In genomic region chr17:29216181-29216580, GRCh38 we compare ENCODE assay signal across 31 cellular contexts. TPM values are rescaled to one million over a fixed set of nuclear protein-coding genes. Genes with fewer than 3 reads are reported as not detected.
"Had no signal": no experiment of that assay in that cellular context is flagged by ENCODE, and none has a peak within 500 bp of the region (broad histone marks: within the 10 kb centered on the region; RNA-seq: fewer than 3 reads in every experiment).

No MANE protein-coding gene starts in this region.

- H3K27ac Mint-ChIP-seq: activated B cell treated with CpG ODN at 0.5 μM for 24 hours; activated CD4-positive, alpha-beta T cell treated with anti-CD3 and anti-CD28 coated beads, Interleukin-2, amount 10 ng/mL, durations not matched to agents 24 days and 14 days; activated CD8-positive, alpha-beta memory T cell treated with anti-CD3 and anti-CD28 coated beads, Interleukin-2, amount 10 ng/mL, durations not matched to agents 7 days and 5 days; activated naive CD4-positive, alpha-beta T cell treated with anti-CD3 and anti-CD28 coated beads, Interleukin-2, amount 50 U/mL, for 72 hours; activated naive CD8-positive, alpha-beta T cell treated with anti-CD3 and anti-CD28 coated beads, Interleukin-2, amount 50 U/mL, for 24 hours; activated T-cell treated with anti-CD3 and anti-CD28 coated beads, Interleukin-2, amount 50 U/mL, for 24 hours; activated T-helper 1 cell treated with anti-CD3 and anti-CD28 coated beads, Interleukin-12 subunit alpha, Interleukin-12 subunit beta, Interleukin-2, Interleukin-4 antibody, amounts not matched to agents 30 ng/mL and 10 ng/mL and 1 ng/mL, durations not matched to agents 14 hours and 24 hours and 36 hours had no signal

- ATAC-seq: activated CD8-positive, alpha-beta memory T cell treated with anti-CD3 and anti-CD28 coated beads, Interleukin-2, amount 10 ng/mL, durations not matched to agents 7 days and 5 days; activated naive CD4-positive, alpha-beta T cell treated with anti-CD3 and anti-CD28 coated beads, Interleukin-2, amount 50 U/mL, for 72 hours; activated naive CD8-positive, alpha-beta T cell treated with anti-CD3 and anti-CD28 coated beads, Interleukin-2, amount 50 U/mL, for 24 hours; body of pancreas had no signal

- H3K27ac ChIP-seq: ascending aorta, body of pancreas, Peyer's patch had no signal

- DNase-seq: activated B cell treated with CpG ODN at 0.5 μM for 24 hours; activated CD4-positive, alpha-beta T cell treated with anti-CD3 and anti-CD28 coated beads for 1 hour; activated CD4-positive, alpha-beta T cell treated with anti-CD3 and anti-CD28 coated beads, Interleukin-2, amount 10 ng/mL, durations not matched to agents 24 days and 14 days; activated CD4-positive, alpha-beta T cell treated with anti-CD3 and anti-CD28 coated beads, Interleukin-2, amount 50 U/mL, for 48 hours; activated CD8-positive, alpha-beta memory T cell treated with anti-CD3 and anti-CD28 coated beads, Interleukin-2, amount 10 ng/mL, durations not matched to agents 7 days and 5 days; activated effector memory CD4-positive, alpha-beta T cell treated with anti-CD3 and anti-CD28 coated beads, Interleukin-2, amount 50 U/mL, for 16 hours; activated naive CD4-positive, alpha-beta T cell treated with Interleukin-2 at 50 U/mL for 16 hours; activated naive CD8-positive, alpha-beta T cell treated with anti-CD3 and anti-CD28 coated beads, Interleukin-2, amount 50 U/mL, for 24 hours; activated T-cell treated with anti-CD3 and anti-CD28 coated beads, Interleukin-2, amount 50 U/mL, for 24 hours; amniotic stem cell; Karpas-422; MM.1S; NCI-H1092 treated with DMSO at 0.1 percent for 48 hours; NCI-H1417 treated with DMSO at 0.1 percent for 48 hours; NCI-H1694; NCI-H2029; NCI-H2107; NCI-H2171 treated with DMSO at 0.1 percent for 48 hours; NCI-H226; NCI-H526; NCI-H774; Peyer's patch; SIG-M5; T-helper 2 cell; T1000 had no signal

- H3K36me3 ChIP-seq: ascending aorta, Peyer's patch had no signal

- H3K9me3 Mint-ChIP-seq: activated B cell treated with CpG ODN at 0.5 μM for 24 hours; activated CD4-positive, alpha-beta T cell treated with anti-CD3 and anti-CD28 coated beads, Interleukin-2, amount 10 ng/mL, durations not matched to agents 24 days and 14 days; activated naive CD4-positive, alpha-beta T cell treated with anti-CD3 and anti-CD28 coated beads, Interleukin-2, amount 50 U/mL, for 72 hours; activated naive CD8-positive, alpha-beta T cell treated with anti-CD3 and anti-CD28 coated beads, Interleukin-2, amount 50 U/mL, for 24 hours; activated T-cell treated with anti-CD3 and anti-CD28 coated beads, Interleukin-2, amount 50 U/mL, for 24 hours; activated T-helper 1 cell treated with anti-CD3 and anti-CD28 coated beads, Interleukin-12 subunit alpha, Interleukin-12 subunit beta, Interleukin-2, Interleukin-4 antibody, amounts not matched to agents 30 ng/mL and 10 ng/mL and 1 ng/mL, durations not matched to agents 14 hours and 24 hours and 36 hours; central memory CD8-positive, alpha-beta T cell had no signal

- H3K27me3 Mint-ChIP-seq: activated T-cell treated with anti-CD3 and anti-CD28 coated beads, Interleukin-2, amount 50 U/mL, for 24 hours; central memory CD8-positive, alpha-beta T cell had no signal

- H3K36me3 Mint-ChIP-seq: activated CD8-positive, alpha-beta memory T cell treated with anti-CD3 and anti-CD28 coated beads, Interleukin-2, amount 10 ng/mL, durations not matched to agents 7 days and 5 days; activated naive CD4-positive, alpha-beta T cell treated with anti-CD3 and anti-CD28 coated beads, Interleukin-2, amount 50 U/mL, for 72 hours had no signal

- H3K4me3 Mint-ChIP-seq: activated B cell treated with CpG ODN at 0.5 μM for 24 hours; activated CD4-positive, alpha-beta T cell treated with anti-CD3 and anti-CD28 coated beads, Interleukin-2, amount 10 ng/mL, durations not matched to agents 24 days and 14 days; activated CD8-positive, alpha-beta memory T cell treated with anti-CD3 and anti-CD28 coated beads, Interleukin-2, amount 10 ng/mL, durations not matched to agents 7 days and 5 days; activated naive CD8-positive, alpha-beta T cell treated with anti-CD3 and anti-CD28 coated beads, Interleukin-2, amount 50 U/mL, for 24 hours; activated T-cell treated with anti-CD3 and anti-CD28 coated beads, Interleukin-2, amount 50 U/mL, for 24 hours; activated T-helper 1 cell treated with anti-CD3 and anti-CD28 coated beads, Interleukin-12 subunit alpha, Interleukin-12 subunit beta, Interleukin-2, Interleukin-4 antibody, amounts not matched to agents 30 ng/mL and 10 ng/mL and 1 ng/mL, durations not matched to agents 14 hours and 24 hours and 36 hours; central memory CD8-positive, alpha-beta T cell had no signal

- H3K4me3 ChIP-seq: ascending aorta, body of pancreas, Peyer's patch had no signal

- H3K27me3 ChIP-seq: ascending aorta, body of pancreas, Peyer's patch had no signal

- H3K9me3 ChIP-seq: ascending aorta, body of pancreas, Peyer's patch had no signal

RNA-seq across cellular contexts. Expression of gene CRYBA1, which starts 30.5 kb away (rescaled TPM):
- total RNA-seq: activated B cell treated with CpG ODN at 0.5 μM for 24 hours; activated CD4-positive, alpha-beta T cell treated with anti-CD3 and anti-CD28 coated beads, Interleukin-2, amount 10 ng/mL, durations not matched to agents 24 days and 14 days; activated CD8-positive, alpha-beta memory T cell treated with anti-CD3 and anti-CD28 coated beads, Interleukin-2, amount 10 ng/mL, durations not matched to agents 7 days and 5 days; activated naive CD4-positive, alpha-beta T cell treated with anti-CD3 and anti-CD28 coated beads, Interleukin-2, amount 50 U/mL, for 72 hours; activated T-helper 1 cell treated with anti-CD3 and anti-CD28 coated beads, Interleukin-12 subunit alpha, Interleukin-12 subunit beta, Interleukin-2, Interleukin-4 antibody, amounts not matched to agents 30 ng/mL and 10 ng/mL and 1 ng/mL, durations not matched to agents 14 hours and 24 hours and 36 hours; ascending aorta; body of pancreas; NCI-H460; Peyer's patch had no signal
